Comparison of ENCODE assay signal across 1 cellular context in the genomic region with DNA sequence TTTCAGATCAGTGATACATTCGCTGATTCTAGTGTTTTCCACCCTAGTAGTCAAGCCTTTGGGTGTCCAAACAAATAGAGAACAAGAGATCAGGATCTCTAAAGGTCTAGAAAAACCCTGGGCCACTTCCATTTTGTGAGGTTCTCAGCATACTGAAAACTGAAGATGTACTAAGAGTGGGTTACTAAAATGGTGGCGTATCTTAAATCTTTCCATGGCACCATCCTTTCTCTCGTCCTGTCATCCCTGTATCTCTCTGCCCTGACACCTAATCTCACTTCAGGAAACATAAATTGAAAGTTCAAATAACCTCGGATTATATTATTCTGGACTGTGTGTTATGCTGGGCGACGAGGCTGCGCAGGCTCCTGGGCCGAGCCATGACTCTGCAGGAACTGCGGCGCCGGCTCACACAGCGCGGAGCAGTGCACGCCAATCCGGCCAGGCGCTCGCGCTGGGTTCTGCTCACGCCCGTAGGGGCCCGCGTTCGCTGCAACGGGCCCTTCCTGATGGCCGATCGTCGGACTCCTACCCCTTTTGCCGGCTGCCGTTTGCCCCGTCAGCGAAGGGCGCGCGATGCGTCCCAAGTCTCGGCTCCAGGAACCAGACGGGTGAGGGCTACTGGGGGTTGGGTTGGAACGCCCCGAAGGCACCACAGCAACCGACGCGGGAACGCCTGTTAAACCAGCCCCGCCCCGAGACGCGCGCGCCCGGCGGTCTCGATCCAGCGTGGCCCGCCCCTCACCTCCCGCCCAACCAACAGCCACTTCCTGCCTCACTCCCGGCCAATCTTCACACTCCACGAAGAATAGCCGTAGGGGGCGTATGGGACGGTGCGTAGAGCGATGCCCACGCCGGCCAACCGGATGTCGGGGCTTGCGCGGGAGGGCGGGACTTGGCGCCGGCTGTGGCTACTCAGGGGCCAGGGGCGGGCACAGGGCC.
A peak's percentile ranks its signal among the peaks of the same experiment; 100 is the strongest.
TF ChIP-seq lines count a peak whose summit lies in the region.

No MANE protein-coding gene starts in this region.

TF ChIP-seq in GM23338, 12 proteins besides CTCF, POLR2A, EP300 and RAD21 (continued from another document):
- TF ChIP-seq, protein P1, sequence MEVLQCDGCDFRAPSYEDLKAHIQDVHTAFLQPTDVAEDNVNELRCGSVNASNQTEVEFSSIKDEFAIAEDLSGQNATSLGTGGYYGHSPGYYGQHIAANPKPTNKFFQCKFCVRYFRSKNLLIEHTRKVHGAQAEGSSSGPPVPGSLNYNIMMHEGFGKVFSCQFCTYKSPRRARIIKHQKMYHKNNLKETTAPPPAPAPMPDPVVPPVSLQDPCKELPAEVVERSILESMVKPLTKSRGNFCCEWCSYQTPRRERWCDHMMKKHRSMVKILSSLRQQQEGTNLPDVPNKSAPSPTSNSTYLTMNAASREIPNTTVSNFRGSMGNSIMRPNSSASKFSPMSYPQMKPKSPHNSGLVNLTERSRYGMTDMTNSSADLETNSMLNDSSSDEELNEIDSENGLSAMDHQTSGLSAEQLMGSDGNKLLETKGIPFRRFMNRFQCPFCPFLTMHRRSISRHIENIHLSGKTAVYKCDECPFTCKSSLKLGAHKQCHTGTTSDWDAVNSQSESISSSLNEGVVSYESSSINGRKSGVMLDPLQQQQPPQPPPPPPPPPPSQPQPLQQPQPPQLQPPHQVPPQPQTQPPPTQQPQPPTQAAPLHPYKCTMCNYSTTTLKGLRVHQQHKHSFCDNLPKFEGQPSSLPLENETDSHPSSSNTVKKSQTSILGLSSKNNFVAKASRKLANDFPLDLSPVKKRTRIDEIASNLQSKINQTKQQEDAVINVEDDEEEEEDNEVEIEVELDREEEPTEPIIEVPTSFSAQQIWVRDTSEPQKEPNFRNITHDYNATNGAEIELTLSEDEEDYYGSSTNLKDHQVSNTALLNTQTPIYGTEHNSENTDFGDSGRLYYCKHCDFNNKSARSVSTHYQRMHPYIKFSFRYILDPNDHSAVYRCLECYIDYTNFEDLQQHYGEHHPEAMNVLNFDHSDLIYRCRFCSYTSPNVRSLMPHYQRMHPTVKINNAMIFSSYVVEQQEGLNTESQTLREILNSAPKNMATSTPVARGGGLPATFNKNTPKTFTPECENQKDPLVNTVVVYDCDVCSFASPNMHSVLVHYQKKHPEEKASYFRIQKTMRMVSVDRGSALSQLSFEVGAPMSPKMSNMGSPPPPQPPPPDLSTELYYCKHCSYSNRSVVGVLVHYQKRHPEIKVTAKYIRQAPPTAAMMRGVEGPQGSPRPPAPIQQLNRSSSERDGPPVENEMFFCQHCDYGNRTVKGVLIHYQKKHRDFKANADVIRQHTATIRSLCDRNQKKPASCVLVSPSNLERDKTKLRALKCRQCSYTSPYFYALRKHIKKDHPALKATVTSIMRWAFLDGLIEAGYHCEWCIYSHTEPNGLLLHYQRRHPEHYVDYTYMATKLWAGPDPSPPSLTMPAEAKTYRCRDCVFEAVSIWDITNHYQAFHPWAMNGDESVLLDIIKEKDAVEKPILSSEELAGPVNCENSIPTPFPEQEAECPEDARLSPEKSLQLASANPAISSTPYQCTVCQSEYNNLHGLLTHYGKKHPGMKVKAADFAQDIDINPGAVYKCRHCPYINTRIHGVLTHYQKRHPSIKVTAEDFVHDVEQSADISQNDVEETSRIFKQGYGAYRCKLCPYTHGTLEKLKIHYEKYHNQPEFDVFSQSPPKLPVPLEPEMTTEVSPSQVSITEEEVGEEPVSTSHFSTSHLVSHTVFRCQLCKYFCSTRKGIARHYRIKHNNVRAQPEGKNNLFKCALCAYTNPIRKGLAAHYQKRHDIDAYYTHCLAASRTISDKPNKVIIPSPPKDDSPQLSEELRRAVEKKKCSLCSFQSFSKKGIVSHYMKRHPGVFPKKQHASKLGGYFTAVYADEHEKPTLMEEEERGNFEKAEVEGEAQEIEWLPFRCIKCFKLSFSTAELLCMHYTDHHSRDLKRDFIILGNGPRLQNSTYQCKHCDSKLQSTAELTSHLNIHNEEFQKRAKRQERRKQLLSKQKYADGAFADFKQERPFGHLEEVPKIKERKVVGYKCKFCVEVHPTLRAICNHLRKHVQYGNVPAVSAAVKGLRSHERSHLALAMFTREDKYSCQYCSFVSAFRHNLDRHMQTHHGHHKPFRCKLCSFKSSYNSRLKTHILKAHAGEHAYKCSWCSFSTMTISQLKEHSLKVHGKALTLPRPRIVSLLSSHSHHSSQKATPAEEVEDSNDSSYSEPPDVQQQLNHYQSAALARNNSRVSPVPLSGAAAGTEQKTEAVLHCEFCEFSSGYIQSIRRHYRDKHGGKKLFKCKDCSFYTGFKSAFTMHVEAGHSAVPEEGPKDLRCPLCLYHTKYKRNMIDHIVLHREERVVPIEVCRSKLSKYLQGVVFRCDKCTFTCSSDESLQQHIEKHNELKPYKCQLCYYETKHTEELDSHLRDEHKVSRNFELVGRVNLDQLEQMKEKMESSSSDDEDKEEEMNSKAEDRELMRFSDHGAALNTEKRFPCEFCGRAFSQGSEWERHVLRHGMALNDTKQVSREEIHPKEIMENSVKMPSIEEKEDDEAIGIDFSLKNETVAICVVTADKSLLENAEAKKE (CRISPR knock-in tag; IDR thresholded peaks at IDR 0.05), result no peak
- TF ChIP-seq NANOG (IDR thresholded peaks at IDR 0.05; ENCODE audit: borderline replicate concordance) (no peak), ZNF331 (CRISPR knock-in tag; IDR thresholded peaks at IDR 0.05; ENCODE audit: low read depth) (no peak), EZH2phosphoT487 (IDR thresholded peaks at IDR 0.05; ENCODE audit: unreplicated experiment) (no peak), JUNB (IDR thresholded peaks at IDR 0.05; ENCODE audit: unreplicated experiment) (no peak), EZH2 (IDR thresholded peaks at IDR 0.05; ENCODE audit: low read depth, unreplicated experiment) (no peak), ZNF114 (CRISPR knock-in tag; IDR thresholded peaks at IDR 0.05) (no peak), POLR2AphosphoS5 (IDR thresholded peaks at IDR 0.05; ENCODE audit: low read depth) (peak; percentile 79; the same call in 1 of the 2 replicates), CREB1 (CRISPR knock-in tag; IDR thresholded peaks at IDR 0.05; ENCODE audit: low read depth) (peak; percentile 88)
- TF ChIP-seq, protein P2, sequence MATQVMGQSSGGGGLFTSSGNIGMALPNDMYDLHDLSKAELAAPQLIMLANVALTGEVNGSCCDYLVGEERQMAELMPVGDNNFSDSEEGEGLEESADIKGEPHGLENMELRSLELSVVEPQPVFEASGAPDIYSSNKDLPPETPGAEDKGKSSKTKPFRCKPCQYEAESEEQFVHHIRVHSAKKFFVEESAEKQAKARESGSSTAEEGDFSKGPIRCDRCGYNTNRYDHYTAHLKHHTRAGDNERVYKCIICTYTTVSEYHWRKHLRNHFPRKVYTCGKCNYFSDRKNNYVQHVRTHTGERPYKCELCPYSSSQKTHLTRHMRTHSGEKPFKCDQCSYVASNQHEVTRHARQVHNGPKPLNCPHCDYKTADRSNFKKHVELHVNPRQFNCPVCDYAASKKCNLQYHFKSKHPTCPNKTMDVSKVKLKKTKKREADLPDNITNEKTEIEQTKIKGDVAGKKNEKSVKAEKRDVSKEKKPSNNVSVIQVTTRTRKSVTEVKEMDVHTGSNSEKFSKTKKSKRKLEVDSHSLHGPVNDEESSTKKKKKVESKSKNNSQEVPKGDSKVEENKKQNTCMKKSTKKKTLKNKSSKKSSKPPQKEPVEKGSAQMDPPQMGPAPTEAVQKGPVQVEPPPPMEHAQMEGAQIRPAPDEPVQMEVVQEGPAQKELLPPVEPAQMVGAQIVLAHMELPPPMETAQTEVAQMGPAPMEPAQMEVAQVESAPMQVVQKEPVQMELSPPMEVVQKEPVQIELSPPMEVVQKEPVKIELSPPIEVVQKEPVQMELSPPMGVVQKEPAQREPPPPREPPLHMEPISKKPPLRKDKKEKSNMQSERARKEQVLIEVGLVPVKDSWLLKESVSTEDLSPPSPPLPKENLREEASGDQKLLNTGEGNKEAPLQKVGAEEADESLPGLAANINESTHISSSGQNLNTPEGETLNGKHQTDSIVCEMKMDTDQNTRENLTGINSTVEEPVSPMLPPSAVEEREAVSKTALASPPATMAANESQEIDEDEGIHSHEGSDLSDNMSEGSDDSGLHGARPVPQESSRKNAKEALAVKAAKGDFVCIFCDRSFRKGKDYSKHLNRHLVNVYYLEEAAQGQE (IDR thresholded peaks at IDR 0.05; ENCODE audit: unreplicated experiment), result no peak
TF ChIP-seq in GM23338: peak in this region for 2.
